In the genomic region with DNA sequence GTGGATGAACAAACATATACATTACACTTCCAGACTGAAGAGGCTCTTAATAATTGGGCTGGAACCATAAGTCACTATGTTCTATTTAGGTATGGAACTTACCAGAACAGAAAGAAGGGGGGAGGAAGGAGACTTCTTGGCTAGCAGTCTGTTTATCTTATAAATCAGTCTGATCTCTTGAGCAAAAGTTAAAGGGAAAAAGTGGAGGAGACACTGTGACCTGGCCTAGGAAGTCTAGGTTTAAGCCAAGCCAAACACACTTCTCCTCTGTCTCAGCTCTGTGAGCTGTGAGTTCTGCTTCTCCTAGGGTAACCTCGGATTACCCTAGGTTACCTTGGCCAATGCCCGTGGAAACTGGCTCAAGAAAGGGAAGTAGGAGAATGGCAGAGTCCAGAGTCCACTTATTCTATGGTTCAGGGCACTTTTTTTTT, we compare ENCODE assay signal across 13 cellular contexts.
DNase-seq lines count a peak whose midpoint lies in the region; ATAC-seq and TF ChIP-seq lines count a peak whose summit lies in the region.
"Had no signal": no experiment of that assay in that cellular context is flagged by ENCODE, and none has a peak within 500 bp of the region (broad histone marks: within the 10 kb centered on the region; RNA-seq: fewer than 3 reads in every experiment).

No MANE protein-coding gene starts in this region.

- H3K27me3 Mint-ChIP-seq in CD4-positive, alpha-beta T cell = no peaks in the 10 kb centered on the region
- no peaks in the 10 kb centered on the region for H3K27me3 Mint-ChIP-seq in central memory CD8-positive, alpha-beta T cell

- H3K27ac Mint-ChIP-seq in CD4-positive, alpha-beta T cell = peak overlapping the region; percentile 8
- H3K27ac Mint-ChIP-seq in central memory CD8-positive, alpha-beta T cell (ENCODE audit: low read depth) = peak overlapping the region; percentile 3

- no peak for TF ChIP-seq CTCF in CD4-positive, alpha-beta T cell (IDR thresholded peaks at IDR 0.05)

- CTCF ChIA-PET in CD4-positive, alpha-beta T cell (lab: Charles Lee) = no interaction called here

- no peak for ATAC-seq in CD4-positive, alpha-beta T cell (ENCODE audit: poor library complexity)
- no peak for ATAC-seq in central memory CD8-positive, alpha-beta T cell (replicated peaks; ENCODE audit: extremely low read depth, poor library complexity, severe bottlenecking)
- ATAC-seq in HG03025 (IDR thresholded peaks at IDR 0.05; ENCODE audit: low FRiP score, unreplicated experiment) (no peak), HG02973 (IDR thresholded peaks at IDR 0.05; ENCODE audit: unreplicated experiment) (no peak)

- peaks cover 50% of the 10 kb centered on the region for H3K4me1 Mint-ChIP-seq in CD4-positive, alpha-beta T cell (ENCODE audit: low read depth)
- H3K4me1 Mint-ChIP-seq in central memory CD8-positive, alpha-beta T cell = peaks cover 19% of the 10 kb centered on the region

- POLR2A ChIA-PET in CD4-positive, alpha-beta T cell (lab: Charles Lee) = no interaction called here

- DNase-seq in CD4-positive, alpha-beta T cell = no peak
- peak; percentile 58 for DNase-seq in MV-4-11 (lab: John Stamatoyannopoulos, UW)
- no peak for DNase-seq in central memory CD8-positive, alpha-beta T cell (ENCODE audit: low spot score in 2 of 2)
- DNase-seq in pons (ENCODE audit: low spot score) = peak; percentile 50
- no peak for DNase-seq in NCI-H1694 (lab: John Stamatoyannopoulos, UW)
- no peak for DNase-seq in NCI-H2227 treated with DMSO at 0.1 percent for 48 hours (lab: John Stamatoyannopoulos, UW)
- DNase-seq: DMS 273 treated with DMSO at 0.1 percent for 48 hours, dorsolateral prefrontal cortex, NCI-H1417, spleen had no signal

- intact Hi-C loops in CD4-positive, alpha-beta T cell (cut with DNase I, micrococcal nuclease) = loop anchor here in 1 of 2 experiments (10.0 kb wide), 1 partner anchor 47 kb away; no protein-coding TSS in a partner anchor

- H3K36me3 Mint-ChIP-seq in CD4-positive, alpha-beta T cell (ENCODE audit: low read depth) = no peaks in the 10 kb centered on the region
- H3K36me3 Mint-ChIP-seq in central memory CD8-positive, alpha-beta T cell (ENCODE audit: insufficient read depth) = peaks cover 1% of the 10 kb centered on the region

- H3K27ac ChIP-seq in CD4-positive, alpha-beta T cell (ENCODE audit: low read depth, low read length) = no peak overlapping the region
- H3K27ac ChIP-seq: HL-60 had no signal

- H3K9me3 Mint-ChIP-seq in CD4-positive, alpha-beta T cell = peaks cover 4% of the 10 kb centered on the region
- no peaks in the 10 kb centered on the region for H3K9me3 Mint-ChIP-seq in central memory CD8-positive, alpha-beta T cell

- H3K9me3 ChIP-seq in CD4-positive, alpha-beta T cell (ENCODE audit: control insufficient read depth, low read length) = no peaks in the 10 kb centered on the region
- H3K9me3 ChIP-seq: spleen had no signal

- no peaks in the 10 kb centered on the region for H3K27me3 ChIP-seq in CD4-positive, alpha-beta T cell (ENCODE audit: control insufficient read depth, insufficient read depth, low read length)
- H3K27me3 ChIP-seq: dorsolateral prefrontal cortex, spleen had no signal

- H3K4me3 Mint-ChIP-seq in CD4-positive, alpha-beta T cell = no peak overlapping the region
- no peak overlapping the region for H3K4me3 Mint-ChIP-seq in central memory CD8-positive, alpha-beta T cell

Comparison
In these comparisons a context has a peak if more than half of its experiments do, and no peak if none do; other contexts are left out.
1. DNase-seq: peak in MV-4-11 (single experiment) and pons (single experiment); none in CD4-positive, alpha-beta T cell (0 of 10), central memory CD8-positive, alpha-beta T cell (0 of 2), NCI-H1694 (single experiment) and NCI-H2227 treated with DMSO at 0.1 percent for 48 hours (single experiment).